In the genomic region with DNA sequence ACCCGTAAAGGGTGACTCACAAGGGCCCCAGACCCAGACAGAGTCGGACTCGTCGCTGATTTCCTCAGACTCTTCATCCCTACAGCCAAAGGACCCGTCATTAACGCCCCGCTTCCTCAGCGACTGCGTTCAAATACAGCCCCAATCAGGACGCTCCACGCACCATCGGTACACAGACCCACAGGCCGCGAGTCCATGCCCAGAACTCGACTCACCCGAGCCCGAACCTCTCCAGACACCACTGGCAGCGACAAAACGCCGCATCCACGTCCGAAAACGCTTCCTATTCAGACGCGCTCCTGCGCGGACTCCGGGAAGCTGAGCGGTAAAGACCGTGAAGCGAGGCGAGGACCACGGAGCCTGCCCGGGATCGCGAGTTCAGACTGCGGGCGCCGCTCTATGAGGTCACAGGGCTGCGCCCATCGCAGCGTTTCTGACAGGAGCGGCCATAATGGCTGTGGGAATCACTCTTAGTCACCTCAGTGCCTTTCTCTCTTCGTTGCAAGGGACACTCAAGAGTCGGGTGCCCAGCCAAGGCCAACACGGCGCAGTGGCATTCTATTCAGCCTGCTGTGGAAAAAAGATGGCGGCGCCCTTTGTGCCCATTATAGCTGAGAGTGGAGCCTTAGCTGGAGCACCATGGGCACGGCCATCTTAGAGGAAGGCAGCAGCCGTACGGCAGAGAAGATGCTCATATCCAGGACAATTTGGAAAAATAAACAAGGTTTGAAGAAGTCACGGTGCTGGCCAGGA, we compare ENCODE assay signal across 8 cellular contexts. TPM values are rescaled to one million over a fixed set of nuclear protein-coding genes. Genes with fewer than 3 reads are reported as not detected.
A peak's percentile ranks its signal among the peaks of the same experiment; 100 is the strongest.
DNase-seq lines count a peak whose midpoint lies in the region; ATAC-seq and TF ChIP-seq lines count a peak whose summit lies in the region.

A gene (minus strand): TSS at position 353 of the 753 bp plus-strand sequence. CDS start 2,634 bp downstream, outside the sequence.

- peak within 1 kb of the TSS; percentile 93 for H3K27ac Mint-ChIP-seq in CD4-positive, alpha-beta T cell

- peaks cover 83% of the 10 kb centered on the region for H3K36me3 Mint-ChIP-seq in CD4-positive, alpha-beta T cell (ENCODE audit: low read depth)

- POLR2A ChIA-PET in CD4-positive, alpha-beta T cell (lab: Charles Lee): interaction anchor here (0.5 to 2.2 kb wide), 7 partner anchors 13 to 503 kb away, joined by 3 to 37 read pairs (median 4); a partner anchor contains a TSS

- peaks cover 65% of the 10 kb centered on the region for H3K9me3 ChIP-seq in CD4-positive, alpha-beta T cell (ENCODE audit: control insufficient read depth, low read length)

- DNase-seq in CD4-positive, alpha-beta T cell: peak; percentile 71 to 89 (median 78)
- DNase-seq in NCI-H82 treated with DMSO at 0.1 percent for 48 hours (lab: John Stamatoyannopoulos, UW; ENCODE audit: unreplicated experiment) (peak; percentile 64), medulla oblongata (ENCODE audit: extremely low spot score) (peak; percentile 93)
- peak; percentile 72 to 74 for DNase-seq in activated CD8-positive, alpha-beta memory T cell treated with anti-CD3 and anti-CD28 coated beads for 4 hours (ENCODE audit: low read depth in 2 of 2)
- peak; percentile 60 for DNase-seq in effector CD8-positive, alpha-beta T cell (lab: John Stamatoyannopoulos, UW)
- DNase-seq in stimulated activated CD4-positive, alpha-beta T cell treated with anti-CD3 and anti-CD28 coated beads, TNF-alpha, amount 100 ng/mL, for 4 hours (ENCODE audit: low read depth in 3 of 3): peak; percentile 56 to 83 (median 70)

- H3K4me1 Mint-ChIP-seq in CD4-positive, alpha-beta T cell (ENCODE audit: low read depth): peaks cover 38% of the 10 kb centered on the region

- H3K27ac ChIP-seq in CD4-positive, alpha-beta T cell (ENCODE audit: low read depth, low read length): peak within 1 kb of the TSS; percentile 89

- no peak for TF ChIP-seq CTCF in CD4-positive, alpha-beta T cell (IDR thresholded peaks at IDR 0.05)

- no peaks in the 10 kb centered on the region for H3K27me3 ChIP-seq in CD4-positive, alpha-beta T cell (ENCODE audit: control insufficient read depth, insufficient read depth, low read length)

- CTCF ChIA-PET in CD4-positive, alpha-beta T cell (lab: Charles Lee): interaction anchor here (1.2 to 1.5 kb wide), 2 partner anchors 20 to 763 kb away, joined by 3 read pairs; a partner anchor contains a TSS

- intact Hi-C loops in CD4-positive, alpha-beta T cell (cut with DNase I, micrococcal nuclease): loop anchor here (1.0 to 5.0 kb wide), 4 partner anchors 20 to 101 kb away; a partner anchor contains a TSS

- peak within 1 kb of the TSS; percentile 95 for H3K4me3 Mint-ChIP-seq in CD4-positive, alpha-beta T cell

- H3K27me3 Mint-ChIP-seq in CD4-positive, alpha-beta T cell: no peaks in the 10 kb centered on the region

- peaks cover 17% of the 10 kb centered on the region for H3K9me3 Mint-ChIP-seq in CD4-positive, alpha-beta T cell

- ATAC-seq in CD4-positive, alpha-beta T cell (ENCODE audit: poor library complexity): peak; percentile 85
- ATAC-seq in GM19397 (IDR thresholded peaks at IDR 0.05; ENCODE audit: unreplicated experiment): peak; percentile 90
- peak; percentile 86 for ATAC-seq in HG03565 (IDR thresholded peaks at IDR 0.05; ENCODE audit: unreplicated experiment)

RNA-seq across cellular contexts. Expression of the gene that starts here (rescaled TPM):
- 10 to 100 TPM in 1 of 2 experiments, 1 to 10 TPM in 1; 9.7 to 10.5 TPM for total RNA-seq in CD4-positive, alpha-beta T cell

Comparison
In these comparisons a context has a peak if more than half of its experiments do, and no peak if none do; other contexts are left out.
1. Peak in every context shown above with its lines: DNase-seq, ATAC-seq and H3K27ac ChIP-seq.